10 cellular contexts compared by ENCODE assay signal in the genomic region with DNA sequence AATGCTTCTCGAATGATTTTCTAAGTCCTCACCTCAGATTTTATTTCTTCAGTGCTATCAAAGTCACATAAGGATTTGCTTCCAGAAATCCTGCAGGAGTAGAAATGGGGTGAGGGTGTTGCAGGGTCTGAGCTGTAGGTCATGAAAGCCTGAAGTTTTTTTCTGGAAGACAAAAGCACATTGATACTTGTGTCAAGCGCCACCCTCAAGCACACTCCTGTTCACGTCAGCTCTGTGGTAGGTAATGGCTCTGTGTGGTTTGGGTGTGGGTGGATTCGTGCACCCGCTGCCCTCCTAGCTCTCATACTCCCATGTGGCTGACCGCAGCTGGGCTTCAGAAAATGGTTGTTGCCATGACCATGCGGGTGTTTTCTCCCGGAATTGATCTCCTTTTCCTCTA. TPM values are rescaled to one million over a fixed set of nuclear protein-coding genes. Genes with fewer than 3 reads are reported as not detected.
DNase-seq lines count a peak whose midpoint lies in the region; ATAC-seq and TF ChIP-seq lines count a peak whose summit lies in the region.
"Had no signal": no experiment of that assay in that cellular context is flagged by ENCODE, and none has a peak within 500 bp of the region (broad histone marks: within the 10 kb centered on the region; RNA-seq: fewer than 3 reads in every experiment).

No MANE protein-coding gene starts in this region.

- no peaks in the 10 kb centered on the region for H4K20me1 ChIP-seq in HCT116 (ENCODE audit: insufficient read depth)

- no peak overlapping the region for H3K4me3 Mint-ChIP-seq in activated T-cell treated with anti-CD3 and anti-CD28 coated beads, Interleukin-2, amount 50 U/mL, for 24 hours

- CTCF ChIA-PET in HCT116 (lab: Charles Lee): interaction anchor here (1.5 to 1.8 kb wide), 2 partner anchors 10 to 11 kb away, joined by 4 to 9 read pairs; no protein-coding TSS in a partner anchor

- POLR2A ChIA-PET in HCT116 (lab: Charles Lee): no interaction called here

- TF ChIP-seq RAD21 in HCT116 (IDR thresholded peaks at IDR 0.05; ENCODE audit: low read depth): no peak

- H3K27me3 Mint-ChIP-seq in activated T-cell treated with anti-CD3 and anti-CD28 coated beads, Interleukin-2, amount 50 U/mL, for 24 hours: peaks cover 3% of the 10 kb centered on the region

- H3K27ac ChIP-seq in HCT116 (ENCODE audit: low read depth, low read length) (no peak overlapping the region), iPS-18a (ENCODE audit: low read length) (peak overlapping the region; percentile 7), stomach (peak overlapping the region; percentile 73 to 87 (median 83))

- TF ChIP-seq POLR2A in HCT116 (IDR thresholded peaks at IDR 0.05; ENCODE audit: borderline replicate concordance, extremely low read depth, insufficient read depth, insufficient read length) (no peak), stomach (IDR thresholded peaks at IDR 0.05) (no peak)

- RAD21 ChIA-PET in HCT116 (lab: Charles Lee; ENCODE audit: low non-redundant PET in 1 of 2, low total read pairs in 2 of 2, uncharacterized antibody in 2 of 2, unreplicated experiment in 2 of 2): no interaction called here

- H3K4me3 ChIP-seq in HCT116 (replicated peaks in 1 of 2; ENCODE audit: low read depth in 1 of 2, low read length in 2 of 2) (no peak overlapping the region), iPS-18a (ENCODE audit: low read length) (no peak overlapping the region), stomach (peak overlapping the region in 2 of 4 donors; percentile 3 to 21)

- no peaks in the 10 kb centered on the region for H3K9me2 ChIP-seq in HCT116 (ENCODE audit: insufficient read depth)

- ATAC-seq in HCT116: peak; percentile 6; the same call in 1 of the 2 replicates
- no peak for ATAC-seq in HG03521 (IDR thresholded peaks at IDR 0.05; ENCODE audit: unreplicated experiment)
- no peak for ATAC-seq in HG03139 (IDR thresholded peaks at IDR 0.05; ENCODE audit: unreplicated experiment)

- TF ChIP-seq CTCF in HCT116 (IDR thresholded peaks at IDR 0.05 in 2 of 3, conservative IDR thresholded peaks at IDR 0.05 in 1 of 3; ENCODE audit: borderline replicate concordance in 1 of 3, insufficient read depth in 1 of 3, low read depth in 2 of 3, low read length in 2 of 3) (no peak), stomach (IDR thresholded peaks at IDR 0.05) (no peak)

- no peaks in the 10 kb centered on the region for H3K9me3 Mint-ChIP-seq in activated T-cell treated with anti-CD3 and anti-CD28 coated beads, Interleukin-2, amount 50 U/mL, for 24 hours

- H2AFZ ChIP-seq in HCT116 (ENCODE audit: low read depth, low read length, poor library complexity, severe bottlenecking): peak overlapping the region; percentile 71

- BruUV-seq in HCT116 (replicated peaks; lab: Mats Ljungman, UMichigan): no TSS peak

- no peak for TF ChIP-seq EP300 in stomach (IDR thresholded peaks at IDR 0.05)

- H3K27ac Mint-ChIP-seq in activated T-cell treated with anti-CD3 and anti-CD28 coated beads, Interleukin-2, amount 50 U/mL, for 24 hours: no peak overlapping the region

- no peak for DNase-seq in HCT116 (ENCODE audit: low read depth, low spot score)
- DNase-seq in anterior cingulate cortex (lab: John Stamatoyannopoulos, UW): peak in 36 of 58 donors; percentile 7 to 77 (median 36)
- no peak for DNase-seq in stomach
- DNase-seq in NCI-H2029 treated with DMSO at 0.1 percent for 48 hours (lab: John Stamatoyannopoulos, UW): no peak
- no peak for DNase-seq in activated T-cell treated with anti-CD3 and anti-CD28 coated beads, Interleukin-2, amount 50 U/mL, for 24 hours
- DNase-seq: activated CD4-positive, alpha-beta T cell treated with anti-CD3 and anti-CD28 coated beads, Interleukin-2, amount 50 U/mL, for 48 hours had no signal

- no peaks in the 10 kb centered on the region for H3K79me2 ChIP-seq in HCT116 (ENCODE audit: insufficient read depth, low read length)

- WGBS in stomach, 5 donors: 34 to 57% (median 48%) methylated on average over 8 of the region's 8 CpGs

- H3K9me3 ChIP-seq in HCT116 (ENCODE audit: control insufficient read depth in 1 of 2, insufficient read depth in 1 of 2, low read depth in 1 of 2, low read length in 2 of 2): no peaks in the 10 kb centered on the region
- no peaks in the 10 kb centered on the region for H3K9me3 ChIP-seq in iPS-18a (ENCODE audit: control insufficient read depth, low read depth, low read length)
- no peaks in the 10 kb centered on the region for H3K9me3 ChIP-seq in stomach

- peaks cover 6 to 14% of the 10 kb centered on the region in 2 experiments for H3K4me1 ChIP-seq in HCT116 (ENCODE audit: control insufficient read depth in 1 of 2, insufficient read depth in 2 of 2, low read length in 2 of 2)
- peaks cover 28% of the 10 kb centered on the region for H3K4me1 ChIP-seq in iPS-18a (ENCODE audit: control insufficient read depth, low read depth, low read length)
- peaks cover 7 to 35% (median 16%) of the 10 kb centered on the region in 4 donors for H3K4me1 ChIP-seq in stomach

- H3K27me3 ChIP-seq in HCT116 (ENCODE audit: insufficient read depth, low read length) (no peaks in the 10 kb centered on the region), iPS-18a (ENCODE audit: control insufficient read depth, insufficient read depth, low read length) (no peaks in the 10 kb centered on the region), stomach (no peaks in the 10 kb centered on the region)

- H3K4me1 Mint-ChIP-seq in activated T-cell treated with anti-CD3 and anti-CD28 coated beads, Interleukin-2, amount 50 U/mL, for 24 hours (ENCODE audit: low read depth): no peaks in the 10 kb centered on the region

- no peak overlapping the region for H3K9ac ChIP-seq in HCT116 (ENCODE audit: low read length)
- peak overlapping the region; percentile 65 for H3K9ac ChIP-seq in iPS-18a (ENCODE audit: low read length)

- no peaks in the 10 kb centered on the region for H3K36me3 ChIP-seq in HCT116 (ENCODE audit: control insufficient read depth in 1 of 2, insufficient read depth in 2 of 2, low read length in 2 of 2)
- no peaks in the 10 kb centered on the region for H3K36me3 ChIP-seq in iPS-18a (ENCODE audit: control insufficient read depth, low read depth, low read length)
- H3K36me3 ChIP-seq in stomach: no peaks in the 10 kb centered on the region

- H3K36me3 Mint-ChIP-seq in activated T-cell treated with anti-CD3 and anti-CD28 coated beads, Interleukin-2, amount 50 U/mL, for 24 hours (ENCODE audit: low read depth): peaks cover under 1% of the 10 kb centered on the region

- H3K4me2 ChIP-seq in HCT116 (ENCODE audit: low read length): peak overlapping the region; percentile 61

- intact Hi-C loops in HCT116 (cut with micrococcal nuclease) (no loop called here), stomach (cut with DNase I; ENCODE audit: low total_unique reads) (no loop called here)

TF ChIP-seq in HCT116, 20 proteins besides CTCF, POLR2A, EP300 and RAD21:
- TF ChIP-seq POLR2AphosphoS5 (IDR thresholded peaks at IDR 0.05; ENCODE audit: low read depth, low read length) (no peak), CEBPB (IDR thresholded peaks at IDR 0.05; ENCODE audit: low read depth) (no peak)

RNA-seq across cellular contexts. Expression of gene AKNAD1, which starts 39.9 kb away (rescaled TPM):
- total RNA-seq in HCT116 (2021; ENCODE audit: unreplicated experiment) (0.15 TPM), stomach (1 to 10 TPM in 1 of 5 donors, not detected in 4; 2.0 TPM)
- polyA plus RNA-seq in HCT116 (2012): 0.26 TPM in 1 of 2 replicates, not detected in the other
- under 1 TPM in 2 of 3 donors, not detected in 1; 0.28 to 0.37 TPM for polyA plus RNA-seq in stomach
- total RNA-seq: pulmonary artery endothelial cell had no signal

RNA-seq across cellular contexts. Expression of gene GPSM2, which starts 59.8 kb away (rescaled TPM):
- total RNA-seq in HCT116 (2021; ENCODE audit: unreplicated experiment) (58.1 TPM), stomach (10 to 100 TPM in 4 of 5 donors, 1 to 10 TPM in 1; 1.8 to 84.9 (median 21.4) TPM)
- 23.2 and 39.4 TPM in 2 replicates for polyA plus RNA-seq in HCT116 (2012)
- 10 to 100 TPM in 1 of 3 donors, 1 to 10 TPM in 2; 4.2 to 15.0 (median 6.6) TPM for polyA plus RNA-seq in stomach

Comparison
In these comparisons a context has a peak if more than half of its experiments do, and no peak if none do; other contexts are left out.
1. DNase-seq: peak in anterior cingulate cortex (36 of 58); none in HCT116 (single experiment), stomach (single experiment), NCI-H2029 treated with DMSO at 0.1 percent for 48 hours (single experiment) and activated T-cell treated with anti-CD3 and anti-CD28 coated beads, Interleukin-2, amount 50 U/mL, for 24 hours (single experiment).